10 cellular contexts compared by ENCODE assay signal in the genomic region with DNA sequence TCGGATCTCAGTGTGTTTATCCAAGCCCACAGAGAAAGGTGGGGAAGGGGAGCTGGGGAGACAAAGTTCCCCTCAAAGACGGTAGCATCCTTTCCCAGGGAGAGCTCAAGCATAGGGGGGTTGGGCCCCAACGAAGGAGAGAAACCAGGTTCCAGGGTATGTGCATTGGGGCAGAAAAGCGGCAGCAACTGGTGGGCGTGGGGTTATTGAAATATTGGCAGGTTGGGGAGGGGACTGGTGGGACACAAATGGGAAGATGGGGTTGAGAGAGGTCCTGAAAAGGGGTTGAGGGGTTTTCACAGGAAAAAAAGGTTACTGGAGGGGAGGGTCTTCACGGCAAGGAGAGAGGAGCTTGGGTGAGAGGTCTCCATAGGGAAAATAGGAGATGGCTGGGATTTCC. TPM values are rescaled to one million over a fixed set of nuclear protein-coding genes. Genes with fewer than 3 reads are reported as not detected.
DNase-seq lines count a peak whose midpoint lies in the region; TF ChIP-seq lines count a peak whose summit lies in the region.
"Had no signal": no experiment of that assay in that cellular context is flagged by ENCODE, and none has a peak within 500 bp of the region (broad histone marks: within the 10 kb centered on the region; RNA-seq: fewer than 3 reads in every experiment).

No MANE protein-coding gene starts in this region.

- H3K4me1 Mint-ChIP-seq in MCF 10A (ENCODE audit: insufficient read depth, unreplicated experiment) (peaks cover 30% of the 10 kb centered on the region), type B pancreatic cell (ENCODE audit: unreplicated experiment) (peaks cover 32% of the 10 kb centered on the region)

- no peak overlapping the region for H3K27ac ChIP-seq in breast epithelium
- peak overlapping the region; percentile 90; the same call in 1 of the 2 replicates for H3K27ac ChIP-seq in WERI-Rb-1
- no peak overlapping the region for H3K27ac ChIP-seq in hepatocyte

- H2AFZ ChIP-seq in hepatocyte = no peak overlapping the region

- POLR2A ChIA-PET in MCF 10A (lab: Yijun Ruan, JAX) = interaction anchor here (0.6 to 2.7 kb wide), 4 partner anchors 9 to 192 kb away, joined by 3 to 9 read pairs (median 4); no protein-coding TSS in a partner anchor

- H3K4me3 ChIP-seq in breast epithelium (no peak overlapping the region), WERI-Rb-1 (ENCODE audit: low read depth, low read length) (peak overlapping the region; percentile 74), hepatocyte (no peak overlapping the region)

- no peaks in the 10 kb centered on the region for H3K27me3 ChIP-seq in breast epithelium
- H3K27me3 ChIP-seq in WERI-Rb-1 (ENCODE audit: insufficient read depth, low read depth, severe bottlenecking) = no peaks in the 10 kb centered on the region
- H3K27me3 ChIP-seq in hepatocyte = no peaks in the 10 kb centered on the region

- peak overlapping the region; percentile 83 for H3K4me2 ChIP-seq in hepatocyte

- intact Hi-C loops in MCF 10A (cut with micrococcal nuclease) = loop anchor here (5.0 kb wide), 1 partner anchor 342 kb away; the partner anchor contains the start of gene PTGER1
- intact Hi-C loops in breast epithelium (cut with DNase I; ENCODE audit: low total_unique reads) = no loop called here

- H3K27ac Mint-ChIP-seq in MCF 10A (ENCODE audit: low read depth, unreplicated experiment) = peak overlapping the region; percentile 76
- H3K27ac Mint-ChIP-seq in type B pancreatic cell = peak overlapping the region; percentile 29

- H3K4me1 ChIP-seq in breast epithelium (peaks cover 0 to 4% of the 10 kb centered on the region in 2 donors), hepatocyte (ENCODE audit: insufficient read depth) (peaks cover 13% of the 10 kb centered on the region)

- DNase-seq in MCF 10A (ENCODE audit: unreplicated experiment) = no peak
- no peak for DNase-seq in breast epithelium (ENCODE audit: low spot score in 2 of 2)
- DNase-seq in WERI-Rb-1 = no peak
- no peak for DNase-seq in hepatocyte (ENCODE audit: low spot score)
- DNase-seq in type B pancreatic cell (ENCODE audit: extremely low spot score, unreplicated experiment) = no peak
- DNase-seq in central memory CD4-positive, alpha-beta T cell = no peak
- no peak for DNase-seq in NCI-H2029 treated with DMSO at 0.1 percent for 48 hours (lab: John Stamatoyannopoulos, UW)
- no peak for DNase-seq in activated effector memory CD4-positive, alpha-beta T cell treated with anti-CD3 and anti-CD28 coated beads, Interleukin-2, amount 50 U/mL, for 16 hours
- DNase-seq: DMS 273 treated with DMSO at 0.1 percent for 48 hours, hypothalamus had no signal

- H3K36me3 Mint-ChIP-seq in MCF 10A (ENCODE audit: insufficient read depth, unreplicated experiment) (peaks cover 9% of the 10 kb centered on the region), type B pancreatic cell (no peaks in the 10 kb centered on the region)

- H3K79me2 ChIP-seq in hepatocyte = peaks cover 13% of the 10 kb centered on the region

- no peaks in the 10 kb centered on the region for H3K36me3 ChIP-seq in breast epithelium
- H3K36me3 ChIP-seq in WERI-Rb-1 = peaks cover 16% of the 10 kb centered on the region
- no peaks in the 10 kb centered on the region for H3K36me3 ChIP-seq in hepatocyte (replicated peaks; ENCODE audit: insufficient read depth, low read depth)

- CTCF ChIA-PET in MCF 10A (lab: Yijun Ruan, JAX) = interaction anchor here (0.6 to 2.7 kb wide), 14 partner anchors 9 to 421 kb away, joined by 3 to 17 read pairs (median 4); partner anchors contain the start of gene DCAF15

- no peaks in the 10 kb centered on the region for H3K27me3 Mint-ChIP-seq in MCF 10A (ENCODE audit: insufficient read depth, unreplicated experiment)
- no peaks in the 10 kb centered on the region for H3K27me3 Mint-ChIP-seq in type B pancreatic cell

- peak overlapping the region; percentile 82 for H3K4me3 Mint-ChIP-seq in MCF 10A (ENCODE audit: unreplicated experiment)
- peak overlapping the region; percentile 94 for H3K4me3 Mint-ChIP-seq in type B pancreatic cell

- H3K9me3 ChIP-seq in breast epithelium (no peaks in the 10 kb centered on the region), WERI-Rb-1 (ENCODE audit: severe bottlenecking) (no peaks in the 10 kb centered on the region), hepatocyte (ENCODE audit: low read depth) (no peaks in the 10 kb centered on the region)

- no peaks in the 10 kb centered on the region for H4K20me1 ChIP-seq in hepatocyte (ENCODE audit: insufficient read depth, poor library complexity, severe bottlenecking)

- TF ChIP-seq CTCF in MCF 10A (IDR thresholded peaks at IDR 0.05; ENCODE audit: unreplicated experiment) (no peak), breast epithelium (IDR thresholded peaks at IDR 0.05) (no peak), WERI-Rb-1 (IDR thresholded peaks at IDR 0.05; ENCODE audit: low read depth, low read length) (no peak), hepatocyte (IDR thresholded peaks at IDR 0.05; ENCODE audit: poor library complexity) (no peak), type B pancreatic cell (conservative IDR thresholded peaks at IDR 0.05) (no peak)

- 67% methylated on average over 6 of the region's 6 CpGs for WGBS in hepatocyte (ENCODE audit: low lambda C conversion rate, missing lambda C conversion rate)

- TSS peak; percentile 46 for BruUV-seq in MCF 10A (replicated peaks; lab: Mats Ljungman, UMichigan)

- TF ChIP-seq POLR2A in breast epithelium (IDR thresholded peaks at IDR 0.05) = no peak

- no peaks in the 10 kb centered on the region for H3K9me2 ChIP-seq in hepatocyte (replicated peaks; ENCODE audit: insufficient read depth)

- H3K9me3 Mint-ChIP-seq in MCF 10A (ENCODE audit: unreplicated experiment) (no peaks in the 10 kb centered on the region), type B pancreatic cell (no peaks in the 10 kb centered on the region)

RNA-seq across cellular contexts. Expression of gene ASF1B, which starts 1.0 kb away (rescaled TPM):
- total RNA-seq in MCF 10A (2022) (6.5 and 7.0 TPM in 2 replicates), breast epithelium (1 to 10 TPM in 2 of 3 donors, under 1 TPM in 1; 0.66 to 1.6 (median 1.2) TPM), hepatocyte (5.1 and 7.3 TPM in 2 replicates), type B pancreatic cell (ENCODE audit: low replicate concordance) (14.8 and 27.4 TPM in 2 replicates)
- polyA plus RNA-seq in hepatocyte = 10.0 and 12.4 TPM in 2 replicates

RNA-seq across cellular contexts. Expression of gene PRKACA, which starts 17.8 kb away (rescaled TPM):
- 44.7 and 49.8 TPM in 2 replicates for total RNA-seq in MCF 10A (2022)
- 10 to 100 TPM; 27.2 to 44.8 (median 35.4) TPM for total RNA-seq in breast epithelium
- total RNA-seq in hepatocyte = 29.0 and 41.5 TPM in 2 replicates
- 12.2 and 13.4 TPM in 2 replicates for polyA plus RNA-seq in hepatocyte
- 55.3 and 88.1 TPM in 2 replicates for total RNA-seq in type B pancreatic cell (ENCODE audit: low replicate concordance)

RNA-seq across cellular contexts. Expression of gene SAMD1, which starts 44.8 kb away (rescaled TPM):
- total RNA-seq in MCF 10A (2022) (12.9 and 19.8 TPM in 2 replicates), breast epithelium (10 to 100 TPM; 10.8 to 15.4 (median 14.2) TPM), hepatocyte (25.6 and 35.8 TPM in 2 replicates), type B pancreatic cell (ENCODE audit: low replicate concordance) (42.7 and 55.9 TPM in 2 replicates)
- polyA plus RNA-seq in hepatocyte = 44.8 and 45.6 TPM in 2 replicates

RNA-seq across cellular contexts. Expression of gene C19orf67, which starts 49.8 kb away (rescaled TPM):
- total RNA-seq in MCF 10A (2022) = not detected in 2 replicates
- total RNA-seq in breast epithelium = not detected
- total RNA-seq in hepatocyte = not detected in 2 replicates
- not detected in 2 replicates for polyA plus RNA-seq in hepatocyte
- total RNA-seq in type B pancreatic cell (ENCODE audit: low replicate concordance) = not detected in 2 replicates
